ENCODE assay signal across 8 cellular contexts in the genomic region with DNA sequence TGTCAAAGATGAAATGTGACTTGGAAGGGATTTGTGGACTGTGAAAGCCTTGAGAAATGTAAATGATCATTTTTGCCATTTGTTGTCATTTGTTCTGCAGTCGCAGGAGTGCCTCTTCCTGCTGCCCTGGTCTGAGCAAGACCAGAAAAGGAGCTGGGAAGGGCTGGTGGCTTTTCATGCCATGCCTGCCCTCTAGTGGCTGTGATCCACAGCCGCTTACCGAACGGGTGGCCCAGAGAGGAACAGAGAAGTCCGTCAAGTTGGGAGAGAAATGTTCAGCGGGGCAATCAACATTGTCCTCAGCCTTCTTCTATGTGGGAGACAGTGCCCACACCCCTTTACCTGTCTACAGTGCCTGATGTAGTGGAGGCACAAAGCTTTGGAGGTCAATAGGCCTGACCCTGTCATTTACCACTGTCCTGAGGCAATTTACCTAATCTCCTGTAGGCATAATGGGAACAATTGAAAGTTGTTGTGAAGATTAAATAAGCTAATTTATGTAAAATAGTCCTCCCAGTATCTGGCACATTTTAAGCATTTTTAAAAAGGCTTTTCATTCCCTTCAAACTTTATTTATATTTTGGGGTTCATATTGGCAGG.
DNase-seq lines count a peak whose midpoint lies in the region; ATAC-seq and TF ChIP-seq lines count a peak whose summit lies in the region.

No MANE protein-coding gene starts in this region.

- POLR2A ChIA-PET in naive thymus-derived CD8-positive, alpha-beta T cell (lab: Charles Lee), result no interaction called here

- peaks cover 0 to 4% (median 2%) of the 10 kb centered on the region in 4 donors for H3K4me1 Mint-ChIP-seq in naive thymus-derived CD8-positive, alpha-beta T cell

- no peak overlapping the region for H3K4me3 Mint-ChIP-seq in naive thymus-derived CD8-positive, alpha-beta T cell

- no peaks in the 10 kb centered on the region for H3K36me3 Mint-ChIP-seq in naive thymus-derived CD8-positive, alpha-beta T cell

- no peak for TF ChIP-seq POLR2A in erythroblast (IDR thresholded peaks at IDR 0.05; ENCODE audit: low read length)

- peaks cover 0 to 11% (median 10%) of the 10 kb centered on the region in 5 donors for H3K27me3 Mint-ChIP-seq in naive thymus-derived CD8-positive, alpha-beta T cell

- H3K27ac Mint-ChIP-seq in naive thymus-derived CD8-positive, alpha-beta T cell, result no peak overlapping the region

- ATAC-seq in GM19463 (IDR thresholded peaks at IDR 0.05; ENCODE audit: unreplicated experiment), result peak; percentile 100
- ATAC-seq in HG03469 (IDR thresholded peaks at IDR 0.05; ENCODE audit: unreplicated experiment), result peak; percentile 92
- ATAC-seq in naive thymus-derived CD8-positive, alpha-beta T cell, result peak; percentile 70
- peak; percentile 88 for ATAC-seq in stimulated activated naive CD8-positive, alpha-beta T cell treated with anti-CD3 and anti-CD28 coated beads, Interleukin-15, Interleukin-2, amounts not matched to agents 100 U/mL and 50 U/mL, for 24 hours

- no peaks in the 10 kb centered on the region for H3K9me3 Mint-ChIP-seq in naive thymus-derived CD8-positive, alpha-beta T cell

- peak; percentile 57 for DNase-seq in DMS114 treated with DMSO at 0.1 percent for 48 hours (lab: John Stamatoyannopoulos, UW; ENCODE audit: unreplicated experiment)
- DNase-seq in NCI-H774 (lab: John Stamatoyannopoulos, UW), result peak; percentile 33
- peak; percentile 16 to 32 (median 28) for DNase-seq in activated CD8-positive, alpha-beta memory T cell treated with anti-CD3 and anti-CD28 coated beads for 48 hours (ENCODE audit: low read depth in 2 of 3, low spot score in 2 of 3)
- DNase-seq in erythroblast (lab: John Stamatoyannopoulos, UW), result peak; percentile 72 to 79
- peak; percentile 4 to 65 (median 28) for DNase-seq in naive thymus-derived CD8-positive, alpha-beta T cell
- DNase-seq in stimulated activated naive CD8-positive, alpha-beta T cell treated with anti-CD3 and anti-CD28 coated beads, Interleukin-15, Interleukin-2, amounts not matched to agents 100 U/mL and 50 U/mL, for 24 hours, result peak; percentile 65

Comparison
In these comparisons a context has a peak if more than half of its experiments do, and no peak if none do; other contexts are left out.
1. Peak in every context shown above with its lines: DNase-seq and ATAC-seq.